23 cellular contexts compared by ENCODE assay signal in the genomic region with DNA sequence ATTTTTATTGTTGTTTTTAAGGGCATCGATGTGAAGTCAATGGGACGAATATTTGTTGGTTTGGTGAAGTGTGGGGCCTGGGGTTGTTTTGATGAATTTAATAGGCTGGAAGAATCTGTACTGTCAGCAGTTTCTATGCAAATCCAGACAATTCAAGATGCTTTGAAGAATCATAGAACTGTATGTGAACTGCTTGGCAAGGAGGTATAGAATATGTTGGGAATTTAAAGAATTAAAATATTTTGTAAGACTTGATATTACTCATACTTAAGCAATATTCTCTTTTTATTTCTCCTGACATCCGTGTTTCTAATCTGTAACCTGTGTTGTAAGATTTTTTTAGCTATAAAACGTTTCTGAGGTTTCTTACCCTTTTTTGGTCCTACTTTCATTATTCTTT.
DNase-seq lines count a peak whose midpoint lies in the region; ATAC-seq, FAIRE-seq and TF ChIP-seq lines count a peak whose summit lies in the region.
"Had no signal": no experiment of that assay in that cellular context is flagged by ENCODE, and none has a peak within 500 bp of the region (broad histone marks: within the 10 kb centered on the region; RNA-seq: fewer than 3 reads in every experiment).

No MANE protein-coding gene starts in this region.

- H3K27ac Mint-ChIP-seq in T-helper 17 cell = no peak overlapping the region
- H3K27ac Mint-ChIP-seq: activated naive CD8-positive, alpha-beta T cell treated with anti-CD3 and anti-CD28 coated beads for 36 hours; activated T-helper 2 cell treated with anti-CD3 and anti-CD28 coated beads, Interferon-gamma antibody, Interleukin-2, Interleukin-4, amounts not matched to agents 10 μg/mL and 5 μg/mL and 100 μg/mL, durations not matched to agents 14 hours and 24 hours and 36 hours; CD4-positive, CD25-positive, alpha-beta regulatory T cell; nephron had no signal

- H3K4me1 ChIP-seq in pancreas = no peaks in the 10 kb centered on the region
- H3K4me1 ChIP-seq in aorta (ENCODE audit: control insufficient read depth in 1 of 2, insufficient read depth in 2 of 2, low read length in 2 of 2) = no peaks in the 10 kb centered on the region
- H3K4me1 ChIP-seq: Peyer's patch, prostate gland, SJSA1 had no signal

- WGBS in pancreas, 2 donors = 84 to 89% methylated on average over 4 of the region's 4 CpGs
- WGBS in aorta, 2 donors = 84 to 89% methylated on average over 4 of the region's 4 CpGs

- TF ChIP-seq CTCF in AG04449 (IDR thresholded peaks at IDR 0.05; ENCODE audit: insufficient read depth, low read length, missing control alignments) = no peak
- TF ChIP-seq CTCF in fibroblast of pulmonary artery (IDR thresholded peaks at IDR 0.05; ENCODE audit: low read length, missing control alignments) = no peak
- TF ChIP-seq CTCF in pancreas (IDR thresholded peaks at IDR 0.05) = no peak

- CTCF ChIA-PET in AG04449 (lab: Yijun Ruan, JAX) (interaction anchor here (1.8 kb wide), 1 partner anchor 31 kb away, joined by 4 read pairs; no protein-coding TSS in a partner anchor), HEK293T (lab: Yijun Ruan, JAX) (interaction anchor here (0.6 kb wide), 1 partner anchor 25 kb away, joined by 3 read pairs; no protein-coding TSS in a partner anchor)

- peaks cover 5% of the 10 kb centered on the region for H3K4me1 Mint-ChIP-seq in T-helper 17 cell
- H3K4me1 Mint-ChIP-seq: activated naive CD8-positive, alpha-beta T cell treated with anti-CD3 and anti-CD28 coated beads for 36 hours; CD4-positive, CD25-positive, alpha-beta regulatory T cell; nephron had no signal

- POLR2A ChIA-PET in AG04449 (lab: Yijun Ruan, JAX) (no interaction called here), HEK293T (lab: Yijun Ruan, JAX) (no interaction called here)

- intact Hi-C loops in pancreas (cut with DNase I) (no loop called here), aorta (cut with DNase I) (no loop called here)

- H3K4me3 ChIP-seq in AG04449 (ENCODE audit: low read depth, low read length) = no peak overlapping the region
- H3K4me3 ChIP-seq in fibroblast of pulmonary artery (replicated peaks; ENCODE audit: low read depth, low read length) = no peak overlapping the region
- no peak overlapping the region for H3K4me3 ChIP-seq in pancreas
- H3K4me3 ChIP-seq in aorta (ENCODE audit: low read length in 2 of 2) = no peak overlapping the region
- H3K4me3 ChIP-seq: body of pancreas, Peyer's patch, prostate gland, SJSA1 had no signal

- H3K4me3 Mint-ChIP-seq in T-helper 17 cell = no peak overlapping the region
- H3K4me3 Mint-ChIP-seq: activated naive CD8-positive, alpha-beta T cell treated with anti-CD3 and anti-CD28 coated beads for 36 hours; CD4-positive, CD25-positive, alpha-beta regulatory T cell; nephron had no signal

- H3K9me3 ChIP-seq in T-helper 17 cell (ENCODE audit: control insufficient read depth, low read length, poor library complexity, severe bottlenecking) (no peaks in the 10 kb centered on the region), pancreas (no peaks in the 10 kb centered on the region), aorta (ENCODE audit: control insufficient read depth, low read length) (no peaks in the 10 kb centered on the region)
- H3K9me3 ChIP-seq: body of pancreas, Peyer's patch, prostate gland, SJSA1 had no signal

- FAIRE-seq in pancreas (lab: Jason Lieb, UNC) = no peak
- FAIRE-seq: colon, GM12891, islet of Langerhans had no signal

- ATAC-seq in T-helper 17 cell (no peak), pancreas (no peak), aorta (ENCODE audit: low FRiP score) (no peak)
- ATAC-seq: body of pancreas, left ventricle myocardium superior had no signal

- no peak overlapping the region for H3K27ac ChIP-seq in pancreas
- H3K27ac ChIP-seq in aorta (ENCODE audit: low read depth in 1 of 2, low read length in 2 of 2) = no peak overlapping the region
- H3K27ac ChIP-seq: body of pancreas, Peyer's patch, prostate gland, SJSA1 had no signal

- DNase-seq in AG04449 (ENCODE audit: low read depth, low spot score) = peak; percentile 31
- DNase-seq in GM03348 (ENCODE audit: low spot score) = peak; percentile 21
- DNase-seq in amniotic epithelial cell (ENCODE audit: low read depth) = peak; percentile 90
- peak; percentile 72 for DNase-seq in fibroblast of pulmonary artery (ENCODE audit: low read depth)
- DNase-seq in T-helper 17 cell = no peak
- no peak for DNase-seq in pancreas
- DNase-seq in HEK293T (ENCODE audit: extremely low spot score) = no peak
- no peak for DNase-seq in aorta
- DNase-seq: activated naive CD8-positive, alpha-beta T cell treated with anti-CD3 and anti-CD28 coated beads for 36 hours; body of pancreas; CD4-positive, CD25-positive, alpha-beta regulatory T cell; GDM1; left ventricle myocardium superior; Peyer's patch; stimulated activated CD4-positive, alpha-beta T cell treated with anti-CD3 and anti-CD28 coated beads, Interleukin-1b, Interleukin-23, amount 100 ng/mL, for 48 hours; substantia nigra had no signal

- H3K27me3 ChIP-seq in pancreas (no peaks in the 10 kb centered on the region), aorta (ENCODE audit: control insufficient read depth in 1 of 2, insufficient read depth in 2 of 2, low read length in 1 of 2) (no peaks in the 10 kb centered on the region)
- H3K27me3 ChIP-seq: body of pancreas, Peyer's patch, SJSA1 had no signal

- no peaks in the 10 kb centered on the region for H3K36me3 ChIP-seq in pancreas
- H3K36me3 ChIP-seq in aorta (ENCODE audit: control insufficient read depth in 1 of 2, insufficient read depth in 2 of 2, low read length in 1 of 2) = peaks cover 0 to 2% of the 10 kb centered on the region in 2 donors
- H3K36me3 ChIP-seq: Peyer's patch, prostate gland, SJSA1 had no signal

- H3K36me3 Mint-ChIP-seq in T-helper 17 cell (ENCODE audit: low read depth) = no peaks in the 10 kb centered on the region
- H3K36me3 Mint-ChIP-seq: activated naive CD8-positive, alpha-beta T cell treated with anti-CD3 and anti-CD28 coated beads for 36 hours; CD4-positive, CD25-positive, alpha-beta regulatory T cell had no signal

- no peaks in the 10 kb centered on the region for H3K27me3 Mint-ChIP-seq in T-helper 17 cell
- H3K27me3 Mint-ChIP-seq: activated naive CD8-positive, alpha-beta T cell treated with anti-CD3 and anti-CD28 coated beads for 36 hours had no signal

TF ChIP-seq in HEK293T, 16 proteins besides CTCF, POLR2A, EP300 and RAD21:
- TF ChIP-seq FOXM1 (IDR thresholded peaks at IDR 0.05; ENCODE audit: borderline replicate concordance) = no peak
- no peak for TF ChIP-seq SP1 (IDR thresholded peaks at IDR 0.05)

Comparison
In these comparisons a context has a peak if more than half of its experiments do, and no peak if none do; other contexts are left out.
1. DNase-seq: peak in AG04449 (single experiment), GM03348 (single experiment), amniotic epithelial cell (single experiment) and fibroblast of pulmonary artery (single experiment); none in T-helper 17 cell (0 of 3), pancreas (0 of 6), HEK293T (single experiment) and aorta (0 of 2).